Comparison of ENCODE assay signal across 1 cellular context in genomic region chr1:109253803-109254620, GRCh38.
TF ChIP-seq lines count a peak whose summit lies in the region.

No MANE protein-coding gene starts in this region.

TF ChIP-seq in K562, 482 proteins besides CTCF, POLR2A, EP300 and RAD21 (continued from another document):
- TF ChIP-seq DLX4 (CRISPR knock-in tag; IDR thresholded peaks at IDR 0.05): no peak
- TF ChIP-seq MCM3 (IDR thresholded peaks at IDR 0.05): no peak
- TF ChIP-seq KLF16 (IDR thresholded peaks at IDR 0.05): peak; percentile 37; the same call in 1 of the 2 replicates
- 0 out of 2 replicates have a peak, but pooled peaks have one; percentile 12 for TF ChIP-seq ZBTB2 (IDR thresholded peaks at IDR 0.05)
- TF ChIP-seq TCF3 (CRISPR knock-in tag; IDR thresholded peaks at IDR 0.05): peak; percentile 14; the same call in 1 of the 2 replicates
- TF ChIP-seq MTA1 (IDR thresholded peaks at IDR 0.05; ENCODE audit: borderline replicate concordance): no peak
- TF ChIP-seq, protein P1, sequence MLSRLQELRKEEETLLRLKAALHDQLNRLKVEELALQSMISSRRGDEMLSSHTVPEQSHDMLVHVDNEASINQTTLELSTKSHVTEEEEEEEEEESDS (CRISPR knock-in tag; IDR thresholded peaks at IDR 0.05): no peak
- TF ChIP-seq ZNF175 (CRISPR knock-in tag; IDR thresholded peaks at IDR 0.05; ENCODE audit: low read depth): peak; percentile 61; the same call in 1 of the 2 replicates
- TF ChIP-seq MECOM (CRISPR knock-in tag; IDR thresholded peaks at IDR 0.05): no peak
- 0 out of 2 replicates have a peak, but pooled peaks have one; percentile 31 for TF ChIP-seq RB1 (IDR thresholded peaks at IDR 0.05; ENCODE audit: low read depth)
- TF ChIP-seq ZNF589 (CRISPR knock-in tag; IDR thresholded peaks at IDR 0.05; ENCODE audit: low read depth): peak; percentile 75; the same call in 1 of the 2 replicates
- TF ChIP-seq, protein P2, sequence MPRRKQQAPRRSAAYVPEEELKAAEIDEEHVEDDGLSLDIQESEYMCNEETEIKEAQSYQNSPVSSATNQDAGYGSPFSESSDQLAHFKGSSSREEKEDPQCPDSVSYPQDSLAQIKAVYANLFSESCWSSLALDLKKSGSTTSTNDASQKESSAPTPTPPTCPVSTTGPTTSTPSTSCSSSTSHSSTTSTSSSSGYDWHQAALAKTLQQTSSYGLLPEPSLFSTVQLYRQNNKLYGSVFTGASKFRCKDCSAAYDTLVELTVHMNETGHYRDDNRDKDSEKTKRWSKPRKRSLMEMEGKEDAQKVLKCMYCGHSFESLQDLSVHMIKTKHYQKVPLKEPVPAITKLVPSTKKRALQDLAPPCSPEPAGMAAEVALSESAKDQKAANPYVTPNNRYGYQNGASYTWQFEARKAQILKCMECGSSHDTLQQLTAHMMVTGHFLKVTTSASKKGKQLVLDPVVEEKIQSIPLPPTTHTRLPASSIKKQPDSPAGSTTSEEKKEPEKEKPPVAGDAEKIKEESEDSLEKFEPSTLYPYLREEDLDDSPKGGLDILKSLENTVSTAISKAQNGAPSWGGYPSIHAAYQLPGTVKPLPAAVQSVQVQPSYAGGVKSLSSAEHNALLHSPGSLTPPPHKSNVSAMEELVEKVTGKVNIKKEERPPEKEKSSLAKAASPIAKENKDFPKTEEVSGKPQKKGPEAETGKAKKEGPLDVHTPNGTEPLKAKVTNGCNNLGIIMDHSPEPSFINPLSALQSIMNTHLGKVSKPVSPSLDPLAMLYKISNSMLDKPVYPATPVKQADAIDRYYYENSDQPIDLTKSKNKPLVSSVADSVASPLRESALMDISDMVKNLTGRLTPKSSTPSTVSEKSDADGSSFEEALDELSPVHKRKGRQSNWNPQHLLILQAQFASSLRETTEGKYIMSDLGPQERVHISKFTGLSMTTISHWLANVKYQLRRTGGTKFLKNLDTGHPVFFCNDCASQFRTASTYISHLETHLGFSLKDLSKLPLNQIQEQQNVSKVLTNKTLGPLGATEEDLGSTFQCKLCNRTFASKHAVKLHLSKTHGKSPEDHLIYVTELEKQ (CRISPR knock-in tag; IDR thresholded peaks at IDR 0.05): no peak
- no peak for TF ChIP-seq PHF21A (IDR thresholded peaks at IDR 0.05; ENCODE audit: borderline replicate concordance, low read depth)
- peak; percentile 48; the same call in 1 of the 2 replicates for TF ChIP-seq ARID1B (IDR thresholded peaks at IDR 0.05)
- TF ChIP-seq ARID2 (IDR thresholded peaks at IDR 0.05): 0 out of 2 replicates have a peak, but pooled peaks have one; percentile 15
- peak in 1 of 2 experiments; percentile 48; a peak in 1 of 4 replicates for TF ChIP-seq FOXA3 (CRISPR knock-in tag; conservative IDR thresholded peaks at IDR 0.05 in 1 of 2, IDR thresholded peaks at IDR 0.05 in 1 of 2)
- TF ChIP-seq SMARCE1 (IDR thresholded peaks at IDR 0.05): 0 out of 2 replicates have a peak, but pooled peaks have one; percentile 9
- TF ChIP-seq ZNF146 (CRISPR knock-in tag; IDR thresholded peaks at IDR 0.05; ENCODE audit: unreplicated experiment): no peak
- no peak for TF ChIP-seq ZNF277 (CRISPR knock-in tag; IDR thresholded peaks at IDR 0.05; ENCODE audit: borderline replicate concordance)
- TF ChIP-seq, protein P3, sequence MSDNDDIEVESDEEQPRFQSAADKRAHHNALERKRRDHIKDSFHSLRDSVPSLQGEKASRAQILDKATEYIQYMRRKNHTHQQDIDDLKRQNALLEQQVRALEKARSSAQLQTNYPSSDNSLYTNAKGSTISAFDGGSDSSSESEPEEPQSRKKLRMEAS (CRISPR knock-in tag; IDR thresholded peaks at IDR 0.05): no peak
- 0 out of 2 replicates have a peak, but pooled peaks have one; percentile 51 for TF ChIP-seq CBX1 (IDR thresholded peaks at IDR 0.05; ENCODE audit: low read depth)
- TF ChIP-seq, protein P4, sequence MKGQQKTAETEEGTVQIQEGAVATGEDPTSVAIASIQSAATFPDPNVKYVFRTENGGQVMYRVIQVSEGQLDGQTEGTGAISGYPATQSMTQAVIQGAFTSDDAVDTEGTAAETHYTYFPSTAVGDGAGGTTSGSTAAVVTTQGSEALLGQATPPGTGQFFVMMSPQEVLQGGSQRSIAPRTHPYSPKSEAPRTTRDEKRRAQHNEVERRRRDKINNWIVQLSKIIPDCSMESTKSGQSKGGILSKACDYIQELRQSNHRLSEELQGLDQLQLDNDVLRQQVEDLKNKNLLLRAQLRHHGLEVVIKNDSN (CRISPR knock-in tag; IDR thresholded peaks at IDR 0.05): no peak
- no peak for TF ChIP-seq ZNF324 (CRISPR knock-in tag; IDR thresholded peaks at IDR 0.05)
- TF ChIP-seq RBM17 (IDR thresholded peaks at IDR 0.05; ENCODE audit: borderline replicate concordance, low read depth, low read length): no peak
- TF ChIP-seq KLF13 (tag; IDR thresholded peaks at IDR 0.05; ENCODE audit: borderline replicate concordance, low read depth): no peak
- no peak for TF ChIP-seq ZFPM2 (CRISPR knock-in tag; IDR thresholded peaks at IDR 0.05)
- TF ChIP-seq HDAC1 (IDR thresholded peaks at IDR 0.05): peak in 1 of 2 experiments; percentile 67; a peak in 2 of 4 replicates
- no peak for TF ChIP-seq PPARD (CRISPR knock-in tag; IDR thresholded peaks at IDR 0.05)
- TF ChIP-seq ZNF431 (CRISPR knock-in tag; IDR thresholded peaks at IDR 0.05): no peak
- peak; percentile 14 for TF ChIP-seq TAF1 (IDR thresholded peaks at IDR 0.05; ENCODE audit: control insufficient read depth, extremely low read depth, insufficient read depth, low read length, severe bottlenecking)
- no peak for TF ChIP-seq SOX6 (IDR thresholded peaks at IDR 0.05)
- no peak for TF ChIP-seq GTF2B (IDR thresholded peaks at IDR 0.05; ENCODE audit: extremely low read depth, insufficient read length)
- TF ChIP-seq DACH1 (IDR thresholded peaks at IDR 0.05; ENCODE audit: partially characterized antibody): peak; percentile 62
- no peak for TF ChIP-seq SMAD3 (CRISPR knock-in tag; conservative IDR thresholded peaks at IDR 0.05)
